In genomic region chr9:24045150-24045549, GRCh38 we compare ENCODE assay signal across 21 cellular contexts.
DNase-seq lines count a peak whose midpoint lies in the region; ATAC-seq, FAIRE-seq and TF ChIP-seq lines count a peak whose summit lies in the region.
"Had no signal": no experiment of that assay in that cellular context is flagged by ENCODE, and none has a peak within 500 bp of the region (broad histone marks: within the 10 kb centered on the region; RNA-seq: fewer than 3 reads in every experiment).

No MANE protein-coding gene starts in this region.

- no TSS peak for BruUV-seq in GM12878 (replicated peaks; lab: Mats Ljungman, UMichigan)

- WGBS in GM12878 (ENCODE audit: insufficient coverage, insufficient replicate concordance, low lambda C conversion rate, missing lambda C conversion rate) = 26% methylated on average over 3 of the region's 3 CpGs
- WGBS in trophoblast cell (ENCODE audit: extremely low coverage, insufficient coverage, insufficient read length) = no CpG with 5 or more reads among the region's 3 CpGs

- in situ Hi-C loops in GM12878 (cut with MboI) = no loop called here

- RAD21 ChIA-PET in GM12878 (lab: Charles Lee; ENCODE audit: unreplicated experiment) = no interaction called here

- no peak overlapping the region for H3K14ac ChIP-seq in trophoblast cell (ENCODE audit: low read length)

- peak overlapping the region; percentile 20; the same call in 1 of the 2 replicates for H2AFZ ChIP-seq in KMS-11 (ENCODE audit: low read depth)
- no peak overlapping the region for H2AFZ ChIP-seq in GM12878 (ENCODE audit: control insufficient read depth, low read depth, low read length)
- no peak overlapping the region for H2AFZ ChIP-seq in trophoblast cell (ENCODE audit: insufficient read depth, low read length, poor library complexity)
- H2AFZ ChIP-seq: GM23338 had no signal

- no peak overlapping the region for H2AK5ac ChIP-seq in trophoblast cell (ENCODE audit: low read length)

- peak; percentile 59 for ATAC-seq in GM12878
- ATAC-seq in sciatic nerve = no peak
- ATAC-seq: GM23338, HCT116 had no signal

- no peak for DNase-seq in GM12891 (ENCODE audit: insufficient read length, low spot score)
- DNase-seq in NCI-H69 (lab: John Stamatoyannopoulos, UW) = peak; percentile 81
- no peak for DNase-seq in GM12878 (ENCODE audit: low read depth, low spot score)
- no peak for DNase-seq in trophoblast cell
- no peak for DNase-seq in sciatic nerve (ENCODE audit: low spot score)
- no peak for DNase-seq in DMS153 (lab: John Stamatoyannopoulos, UW)
- DNase-seq: ACHN; BE2C; C1 segment of cervical spinal cord; CD4-positive, CD25-positive, alpha-beta regulatory T cell; CD8-positive, alpha-beta memory T cell; COR-L47; DMS79 treated with DMSO at 0.1 percent for 48 hours; GF-D8; H7; HFFc6 had no signal

- intact Hi-C loops in GM12878 (cut with micrococcal nuclease; ENCODE audit: unreplicated experiment) (no loop called here), sciatic nerve (cut with DNase I) (no loop called here)

- no peak for TF ChIP-seq EP300 in GM12878 (IDR thresholded peaks at IDR 0.05; ENCODE audit: borderline replicate concordance in 1 of 2, control insufficient read depth in 1 of 2, low read depth in 2 of 2, low read length in 2 of 2)

- POLR2A ChIA-PET in GM12878 (lab: Charles Lee) = no interaction called here

- no peak overlapping the region for H2BK5ac ChIP-seq in trophoblast cell (ENCODE audit: low read depth, low read length, poor library complexity)

- H4K20me1 ChIP-seq in KMS-11 (ENCODE audit: insufficient read depth) = no peaks in the 10 kb centered on the region
- no peaks in the 10 kb centered on the region for H4K20me1 ChIP-seq in GM12878 (ENCODE audit: control insufficient read depth, insufficient read depth)

- H3K9me3 ChIP-seq in GM12878 (replicated peaks; ENCODE audit: control insufficient read depth, insufficient read depth, low read length) (no peaks in the 10 kb centered on the region; the same call in 2 of the 3 replicates), trophoblast cell (ENCODE audit: insufficient read depth, low read depth, low read length) (no peaks in the 10 kb centered on the region)
- H3K9me3 ChIP-seq: BE2C had no signal

- peak overlapping the region; percentile 55 for H3K4me2 ChIP-seq in KMS-11
- no peak overlapping the region for H3K4me2 ChIP-seq in GM12878 (ENCODE audit: control insufficient read depth, insufficient read depth)
- H3K4me2 ChIP-seq in trophoblast cell (ENCODE audit: low read length) = no peak overlapping the region
- H3K4me2 ChIP-seq: GM23338 had no signal

- TF ChIP-seq CTCF in KMS-11 (conservative IDR thresholded peaks at IDR 0.05; ENCODE audit: low read depth, low read length) = no peak
- TF ChIP-seq CTCF in GM12878 (IDR thresholded peaks at IDR 0.05 in 2 of 3, conservative IDR thresholded peaks at IDR 0.05 in 1 of 3; ENCODE audit: control insufficient read depth in 2 of 3, extremely low read depth in 1 of 3, insufficient read depth in 1 of 3, low read depth in 3 of 3, low read length in 3 of 3) = no peak

- H2BK12ac ChIP-seq in trophoblast cell (ENCODE audit: low read length) = no peak overlapping the region

- H3K36me3 ChIP-seq in KMS-11 (ENCODE audit: insufficient read depth) (no peaks in the 10 kb centered on the region), GM12878 (ENCODE audit: control insufficient read depth in 2 of 2, insufficient read depth in 2 of 2, low read length in 1 of 2) (no peaks in the 10 kb centered on the region), trophoblast cell (ENCODE audit: control insufficient read depth in 1 of 2, insufficient read depth in 2 of 2, low read length in 2 of 2) (no peaks in the 10 kb centered on the region)
- H3K36me3 ChIP-seq: BE2C had no signal

- H3K27ac ChIP-seq in KMS-11 (peak overlapping the region; percentile 89), GM12878 (ENCODE audit: control insufficient read depth, insufficient read depth) (no peak overlapping the region), trophoblast cell (ENCODE audit: low read depth, low read length) (no peak overlapping the region)
- H3K27ac ChIP-seq: HL-60 had no signal

- H3K4me1 ChIP-seq in KMS-11 (ENCODE audit: low read depth, poor library complexity, severe bottlenecking) (peaks cover 32% of the 10 kb centered on the region), GM12878 (ENCODE audit: control insufficient read depth, insufficient read depth, low read length) (no peaks in the 10 kb centered on the region), trophoblast cell (ENCODE audit: control insufficient read depth in 1 of 2, insufficient read depth in 2 of 2, low read length in 2 of 2) (no peaks in the 10 kb centered on the region)
- H3K4me1 ChIP-seq: BE2C had no signal

- H3K27me3 ChIP-seq in KMS-11 (ENCODE audit: insufficient read depth, low read depth) (no peaks in the 10 kb centered on the region), GM12878 (replicated peaks in 1 of 2; ENCODE audit: control insufficient read depth in 2 of 2, insufficient read depth in 2 of 2, low read length in 1 of 2) (no peaks in the 10 kb centered on the region), trophoblast cell (ENCODE audit: insufficient read depth, low read length) (no peaks in the 10 kb centered on the region)
- H3K27me3 ChIP-seq: BE2C had no signal

- no peaks in the 10 kb centered on the region for H3K79me1 ChIP-seq in trophoblast cell (ENCODE audit: low read length)

- no peak overlapping the region for H3K18ac ChIP-seq in trophoblast cell (ENCODE audit: low read length)

- TF ChIP-seq RAD21 in GM12878 (IDR thresholded peaks at IDR 0.05; ENCODE audit: insufficient read depth, low read depth, low read length) = no peak

- peak; percentile 20 for FAIRE-seq in GM12891 (lab: Jason Lieb, UNC)
- FAIRE-seq in GM12878 (lab: Jason Lieb, UNC) = no peak
- FAIRE-seq: A204.1 had no signal

- SMC1A ChIA-PET in GM12878 (lab: Charles Lee; ENCODE audit: uncharacterized antibody, unreplicated experiment) = interaction anchor here (0.8 to 1.7 kb wide), 7 partner anchors 11 to 203 kb away, joined by 3 to 6 read pairs (median 3); no protein-coding TSS in a partner anchor

- H3K4me3 ChIP-seq in KMS-11 (IDR thresholded peaks at IDR 0.05; ENCODE audit: insufficient read depth, low read depth, low read length) (no peak overlapping the region), GM12878 (no peak overlapping the region), trophoblast cell (ENCODE audit: low read depth, low read length) (no peak overlapping the region)
- H3K4me3 ChIP-seq: GM23338 had no signal

- H4K12ac ChIP-seq in trophoblast cell (ENCODE audit: low read depth, low read length) = no peak overlapping the region

- CTCF ChIA-PET in GM12878 (lab: Yijun Ruan, JAX) = no interaction called here

- H3K23ac ChIP-seq in trophoblast cell (ENCODE audit: low read length) = no peak overlapping the region

- no peak overlapping the region for H4K8ac ChIP-seq in trophoblast cell (ENCODE audit: low read depth, low read length)

- H2BK120ac ChIP-seq in trophoblast cell (ENCODE audit: insufficient read depth, low read length, poor library complexity) = no peak overlapping the region

- no peak overlapping the region for H4K91ac ChIP-seq in trophoblast cell (ENCODE audit: low read depth, low read length)

- H3K4ac ChIP-seq in trophoblast cell (ENCODE audit: low read depth, low read length) = no peak overlapping the region

- no peaks in the 10 kb centered on the region for H3K79me2 ChIP-seq in KMS-11 (ENCODE audit: insufficient read depth, low read depth)
- H3K79me2 ChIP-seq in GM12878 (ENCODE audit: control insufficient read depth, insufficient read depth, low read length) = no peaks in the 10 kb centered on the region
- H3K79me2 ChIP-seq in trophoblast cell (ENCODE audit: control insufficient read depth, insufficient read depth, low read length, poor library complexity) = no peaks in the 10 kb centered on the region

- TF ChIP-seq POLR2A in GM12891 (IDR thresholded peaks at IDR 0.05; ENCODE audit: low read depth, low read length) = no peak
- no peak for TF ChIP-seq POLR2A in GM12878 (IDR thresholded peaks at IDR 0.05; ENCODE audit: low read depth, low read length)

- H3K9ac ChIP-seq in KMS-11 (peak overlapping the region; percentile 48; the same call in 1 of the 2 replicates), GM12878 (ENCODE audit: control insufficient read depth, insufficient read depth, low read length) (no peak overlapping the region), trophoblast cell (ENCODE audit: low read length) (no peak overlapping the region)

TF ChIP-seq in GM12891, 5 proteins besides CTCF, POLR2A, EP300 and RAD21:
- no peak for TF ChIP-seq POU2F2 (IDR thresholded peaks at IDR 0.05; ENCODE audit: low read depth, low read length)
- no peak for TF ChIP-seq SPI1 (IDR thresholded peaks at IDR 0.05; ENCODE audit: low read depth, low read length)
- TF ChIP-seq PAX5 (IDR thresholded peaks at IDR 0.05; ENCODE audit: insufficient read depth, low read length, severe bottlenecking) = no peak
- no peak for TF ChIP-seq POLR2AphosphoS5 (IDR thresholded peaks at IDR 0.05; ENCODE audit: low read depth, low read length)
- TF ChIP-seq TAF1 (IDR thresholded peaks at IDR 0.05; ENCODE audit: low read depth, low read length) = no peak

TF ChIP-seq in GM12878, 131 proteins besides CTCF, POLR2A, EP300 and RAD21 (continues in another document):
- TF ChIP-seq IKZF2 (IDR thresholded peaks at IDR 0.05) = no peak
- no peak for TF ChIP-seq SP1 (IDR thresholded peaks at IDR 0.05; ENCODE audit: low read depth, low read length)
- 0 out of 2 replicates have a peak, but pooled peaks have one; percentile 22 for TF ChIP-seq NR2F1 (conservative IDR thresholded peaks at IDR 0.05)
- 0 out of 2 replicates have a peak, but pooled peaks have one; percentile 8 for TF ChIP-seq MTA2 (IDR thresholded peaks at IDR 0.05; ENCODE audit: low read depth)
- TF ChIP-seq CREM (IDR thresholded peaks at IDR 0.05; ENCODE audit: low read depth) = no peak
- no peak for TF ChIP-seq YBX1 (IDR thresholded peaks at IDR 0.05)
